Comparison of ENCODE assay signal across 9 cellular contexts in genomic region chr19:46904114-46905060, GRCh38. TPM values are rescaled to one million over a fixed set of nuclear protein-coding genes. Genes with fewer than 3 reads are reported as not detected.
DNase-seq lines count a peak whose midpoint lies in the region; ATAC-seq, FAIRE-seq and TF ChIP-seq lines count a peak whose summit lies in the region.
"Had no signal": no experiment of that assay in that cellular context is flagged by ENCODE, and none has a peak within 500 bp of the region (broad histone marks: within the 10 kb centered on the region; RNA-seq: fewer than 3 reads in every experiment).

No MANE protein-coding gene starts in this region.

- peaks cover 78% of the 10 kb centered on the region for H3K79me2 ChIP-seq in HCT116 (ENCODE audit: insufficient read depth, low read length)

- no peak for ATAC-seq in HCT116

- peaks cover 51 to 58% of the 10 kb centered on the region in 2 experiments for H3K4me1 ChIP-seq in HCT116 (ENCODE audit: control insufficient read depth in 1 of 2, insufficient read depth in 2 of 2, low read length in 2 of 2)

- H3K4me3 ChIP-seq in HCT116 (replicated peaks in 1 of 2; ENCODE audit: low read depth in 1 of 2, low read length in 2 of 2) (no peak overlapping the region), skin epidermis (no peak overlapping the region), WERI-Rb-1 (ENCODE audit: low read depth, low read length) (no peak overlapping the region)

- RAD21 ChIA-PET in HCT116 (lab: Charles Lee; ENCODE audit: low non-redundant PET in 1 of 2, low total read pairs in 2 of 2, uncharacterized antibody in 2 of 2, unreplicated experiment in 2 of 2) = no interaction called here

- H2AFZ ChIP-seq in HCT116 (ENCODE audit: low read depth, low read length, poor library complexity, severe bottlenecking) = no peak overlapping the region

- no peak overlapping the region for H3K4me3 Mint-ChIP-seq in brain

- H3K27me3 Mint-ChIP-seq in brain = no peaks in the 10 kb centered on the region

- H3K4me1 Mint-ChIP-seq in brain = peaks cover 76% of the 10 kb centered on the region

- no peaks in the 10 kb centered on the region for H3K27me3 ChIP-seq in HCT116 (ENCODE audit: insufficient read depth, low read length)
- no peaks in the 10 kb centered on the region for H3K27me3 ChIP-seq in WERI-Rb-1 (ENCODE audit: insufficient read depth, low read depth, severe bottlenecking)

- H3K9me3 ChIP-seq in HCT116 (ENCODE audit: control insufficient read depth in 1 of 2, insufficient read depth in 1 of 2, low read depth in 1 of 2, low read length in 2 of 2) (no peaks in the 10 kb centered on the region), WERI-Rb-1 (ENCODE audit: severe bottlenecking) (no peaks in the 10 kb centered on the region)

- peaks cover 5% of the 10 kb centered on the region; the same call in 1 of the 2 replicates for H4K20me1 ChIP-seq in HCT116 (ENCODE audit: insufficient read depth)

- intact Hi-C loops in HCT116 (cut with micrococcal nuclease) = no loop called here

- TF ChIP-seq CTCF in HCT116 (IDR thresholded peaks at IDR 0.05 in 2 of 3, conservative IDR thresholded peaks at IDR 0.05 in 1 of 3; ENCODE audit: borderline replicate concordance in 1 of 3, insufficient read depth in 1 of 3, low read depth in 2 of 3, low read length in 2 of 3) (no peak), brain (conservative IDR thresholded peaks at IDR 0.05) (no peak), D721Med (IDR thresholded peaks at IDR 0.05; ENCODE audit: insufficient read depth, missing control alignments) (no peak), WERI-Rb-1 (IDR thresholded peaks at IDR 0.05; ENCODE audit: low read depth, low read length) (no peak)

- H3K9me3 Mint-ChIP-seq in brain = no peaks in the 10 kb centered on the region

- H3K27ac ChIP-seq in HCT116 (ENCODE audit: low read depth, low read length) (no peak overlapping the region), skin epidermis (peak overlapping the region in 17 of 21 experiments; percentile 8 to 79 (median 56)), WERI-Rb-1 (no peak overlapping the region)
- H3K27ac ChIP-seq: KMS-11 had no signal

- CTCF ChIA-PET in HCT116 (lab: Charles Lee) = no interaction called here

- POLR2A ChIA-PET in HCT116 (lab: Charles Lee) = interaction anchor here (1.4 kb wide), 1 partner anchor 9 kb away, joined by 3 read pairs; no protein-coding TSS in a partner anchor

- H3K9me2 ChIP-seq in HCT116 (ENCODE audit: insufficient read depth) = no peaks in the 10 kb centered on the region

- no peak for FAIRE-seq in D721Med (lab: Jason Lieb, UNC)

- peak overlapping the region; percentile 30; the same call in 1 of the 2 replicates for H3K9ac ChIP-seq in HCT116 (ENCODE audit: low read length)
- H3K9ac ChIP-seq: KMS-11 had no signal

- H3K36me3 ChIP-seq in HCT116 (ENCODE audit: control insufficient read depth in 1 of 2, insufficient read depth in 2 of 2, low read length in 2 of 2) (no peaks in the 10 kb centered on the region), WERI-Rb-1 (no peaks in the 10 kb centered on the region)

- peaks cover 4% of the 10 kb centered on the region for H3K36me3 Mint-ChIP-seq in brain

- no TSS peak for BruUV-seq in HCT116 (replicated peaks; lab: Mats Ljungman, UMichigan)

- TF ChIP-seq POLR2A in HCT116 (IDR thresholded peaks at IDR 0.05; ENCODE audit: borderline replicate concordance, extremely low read depth, insufficient read depth, insufficient read length) = no peak

- TF ChIP-seq RAD21 in HCT116 (IDR thresholded peaks at IDR 0.05; ENCODE audit: low read depth) = no peak

- DNase-seq in HCT116 (ENCODE audit: low read depth, low spot score) (no peak), hepatic stellate cell (ENCODE audit: low spot score) (peak; percentile 48), cerebellar cortex (ENCODE audit: low spot score) (no peak), NCI-H345 (lab: John Stamatoyannopoulos, UW) (no peak), D721Med (ENCODE audit: insufficient read length, low spot score) (no peak), WERI-Rb-1 (no peak)

- peak overlapping the region; percentile 77; the same call in 1 of the 2 replicates for H3K4me2 ChIP-seq in HCT116 (ENCODE audit: low read length)
- H3K4me2 ChIP-seq: KMS-11 had no signal

- H3K27ac Mint-ChIP-seq in brain = peak overlapping the region; percentile 38 to 92 (median 87)

TF ChIP-seq in HCT116, 20 proteins besides CTCF, POLR2A, EP300 and RAD21:
- TF ChIP-seq, protein P1, sequence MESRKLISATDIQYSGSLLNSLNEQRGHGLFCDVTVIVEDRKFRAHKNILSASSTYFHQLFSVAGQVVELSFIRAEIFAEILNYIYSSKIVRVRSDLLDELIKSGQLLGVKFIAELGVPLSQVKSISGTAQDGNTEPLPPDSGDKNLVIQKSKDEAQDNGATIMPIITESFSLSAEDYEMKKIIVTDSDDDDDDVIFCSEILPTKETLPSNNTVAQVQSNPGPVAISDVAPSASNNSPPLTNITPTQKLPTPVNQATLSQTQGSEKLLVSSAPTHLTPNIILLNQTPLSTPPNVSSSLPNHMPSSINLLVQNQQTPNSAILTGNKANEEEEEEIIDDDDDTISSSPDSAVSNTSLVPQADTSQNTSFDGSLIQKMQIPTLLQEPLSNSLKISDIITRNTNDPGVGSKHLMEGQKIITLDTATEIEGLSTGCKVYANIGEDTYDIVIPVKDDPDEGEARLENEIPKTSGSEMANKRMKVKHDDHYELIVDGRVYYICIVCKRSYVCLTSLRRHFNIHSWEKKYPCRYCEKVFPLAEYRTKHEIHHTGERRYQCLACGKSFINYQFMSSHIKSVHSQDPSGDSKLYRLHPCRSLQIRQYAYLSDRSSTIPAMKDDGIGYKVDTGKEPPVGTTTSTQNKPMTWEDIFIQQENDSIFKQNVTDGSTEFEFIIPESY (IDR thresholded peaks at IDR 0.05; ENCODE audit: extremely low read depth, insufficient replicate concordance, low read length) = no peak
- TF ChIP-seq JUND (IDR thresholded peaks at IDR 0.05) (no peak), MAX (IDR thresholded peaks at IDR 0.05) (no peak), SRF (IDR thresholded peaks at IDR 0.05; ENCODE audit: low read depth) (no peak), YY1 (IDR thresholded peaks at IDR 0.05; ENCODE audit: extremely low read depth, insufficient replicate concordance, low read depth, low read length) (no peak), FOSL1 (IDR thresholded peaks at IDR 0.05; ENCODE audit: low read depth) (no peak), CBX3 (IDR thresholded peaks at IDR 0.05; ENCODE audit: low read depth) (no peak), ZFX (IDR thresholded peaks at IDR 0.05) (no peak), EZH2 (IDR thresholded peaks at IDR 0.05) (no peak), CEBPB (IDR thresholded peaks at IDR 0.05; ENCODE audit: low read depth) (no peak), EZH2phosphoT487 (IDR thresholded peaks at IDR 0.05; ENCODE audit: borderline replicate concordance) (no peak), SP1 (IDR thresholded peaks at IDR 0.05; ENCODE audit: low read depth) (no peak), ATF3 (IDR thresholded peaks at IDR 0.05) (no peak), ZNF274 (IDR thresholded peaks at IDR 0.05; ENCODE audit: low read depth, low read length) (no peak), ELF1 (IDR thresholded peaks at IDR 0.05; ENCODE audit: borderline replicate concordance, low read depth) (no peak), POLR2AphosphoS5 (IDR thresholded peaks at IDR 0.05; ENCODE audit: low read depth, low read length) (no peak)

RNA-seq across cellular contexts. Expression of gene ARHGAP35, which starts 43.6 kb away (rescaled TPM):
- total RNA-seq in HCT116 (2021; ENCODE audit: unreplicated experiment) = 47.6 TPM
- 29.0 and 30.2 TPM in 2 replicates for polyA plus RNA-seq in HCT116 (2012)
- 46.0 TPM for polyA plus RNA-seq in brain (ENCODE audit: insufficient read depth, low read depth, low replicate concordance)

RNA-seq across cellular contexts. Expression of gene AP2S1, which starts 53.7 kb away (rescaled TPM):
- 296 TPM for total RNA-seq in HCT116 (2021; ENCODE audit: unreplicated experiment)
- polyA plus RNA-seq in HCT116 (2012) = 311 and 325 TPM in 2 replicates
- 223 TPM for polyA plus RNA-seq in brain (ENCODE audit: insufficient read depth, low read depth, low replicate concordance)

Comparison
In these comparisons a context has a peak if more than half of its experiments do, and no peak if none do; other contexts are left out.
1. H3K27ac ChIP-seq: peak in skin epidermis (17 of 21); none in HCT116 (single experiment) and WERI-Rb-1 (single experiment).